In the genomic region with DNA sequence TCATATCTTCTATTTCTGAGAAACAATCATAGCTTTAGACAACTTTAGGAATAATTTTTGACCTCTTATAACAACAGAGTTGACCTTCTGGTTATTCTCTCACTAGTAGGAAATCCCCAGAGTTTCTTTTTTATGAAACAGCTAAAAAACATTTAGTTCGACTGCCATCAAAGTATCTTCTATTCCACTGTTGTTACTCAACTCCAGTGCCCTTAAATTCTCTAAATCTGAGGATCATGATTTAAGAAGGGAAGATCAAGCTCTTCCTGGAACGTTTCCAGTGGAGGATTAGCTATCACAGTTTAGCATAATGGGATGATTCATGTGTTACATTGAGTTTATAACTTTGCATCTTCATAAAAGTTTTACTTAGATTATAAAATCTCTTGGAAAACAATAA, we compare ENCODE assay signal across 1 cellular context.
TF ChIP-seq lines count a peak whose summit lies in the region.

No MANE protein-coding gene starts in this region.

TF ChIP-seq in GM23338, 12 proteins besides CTCF, POLR2A, EP300 and RAD21 (continued from another document):
- TF ChIP-seq, protein P1, sequence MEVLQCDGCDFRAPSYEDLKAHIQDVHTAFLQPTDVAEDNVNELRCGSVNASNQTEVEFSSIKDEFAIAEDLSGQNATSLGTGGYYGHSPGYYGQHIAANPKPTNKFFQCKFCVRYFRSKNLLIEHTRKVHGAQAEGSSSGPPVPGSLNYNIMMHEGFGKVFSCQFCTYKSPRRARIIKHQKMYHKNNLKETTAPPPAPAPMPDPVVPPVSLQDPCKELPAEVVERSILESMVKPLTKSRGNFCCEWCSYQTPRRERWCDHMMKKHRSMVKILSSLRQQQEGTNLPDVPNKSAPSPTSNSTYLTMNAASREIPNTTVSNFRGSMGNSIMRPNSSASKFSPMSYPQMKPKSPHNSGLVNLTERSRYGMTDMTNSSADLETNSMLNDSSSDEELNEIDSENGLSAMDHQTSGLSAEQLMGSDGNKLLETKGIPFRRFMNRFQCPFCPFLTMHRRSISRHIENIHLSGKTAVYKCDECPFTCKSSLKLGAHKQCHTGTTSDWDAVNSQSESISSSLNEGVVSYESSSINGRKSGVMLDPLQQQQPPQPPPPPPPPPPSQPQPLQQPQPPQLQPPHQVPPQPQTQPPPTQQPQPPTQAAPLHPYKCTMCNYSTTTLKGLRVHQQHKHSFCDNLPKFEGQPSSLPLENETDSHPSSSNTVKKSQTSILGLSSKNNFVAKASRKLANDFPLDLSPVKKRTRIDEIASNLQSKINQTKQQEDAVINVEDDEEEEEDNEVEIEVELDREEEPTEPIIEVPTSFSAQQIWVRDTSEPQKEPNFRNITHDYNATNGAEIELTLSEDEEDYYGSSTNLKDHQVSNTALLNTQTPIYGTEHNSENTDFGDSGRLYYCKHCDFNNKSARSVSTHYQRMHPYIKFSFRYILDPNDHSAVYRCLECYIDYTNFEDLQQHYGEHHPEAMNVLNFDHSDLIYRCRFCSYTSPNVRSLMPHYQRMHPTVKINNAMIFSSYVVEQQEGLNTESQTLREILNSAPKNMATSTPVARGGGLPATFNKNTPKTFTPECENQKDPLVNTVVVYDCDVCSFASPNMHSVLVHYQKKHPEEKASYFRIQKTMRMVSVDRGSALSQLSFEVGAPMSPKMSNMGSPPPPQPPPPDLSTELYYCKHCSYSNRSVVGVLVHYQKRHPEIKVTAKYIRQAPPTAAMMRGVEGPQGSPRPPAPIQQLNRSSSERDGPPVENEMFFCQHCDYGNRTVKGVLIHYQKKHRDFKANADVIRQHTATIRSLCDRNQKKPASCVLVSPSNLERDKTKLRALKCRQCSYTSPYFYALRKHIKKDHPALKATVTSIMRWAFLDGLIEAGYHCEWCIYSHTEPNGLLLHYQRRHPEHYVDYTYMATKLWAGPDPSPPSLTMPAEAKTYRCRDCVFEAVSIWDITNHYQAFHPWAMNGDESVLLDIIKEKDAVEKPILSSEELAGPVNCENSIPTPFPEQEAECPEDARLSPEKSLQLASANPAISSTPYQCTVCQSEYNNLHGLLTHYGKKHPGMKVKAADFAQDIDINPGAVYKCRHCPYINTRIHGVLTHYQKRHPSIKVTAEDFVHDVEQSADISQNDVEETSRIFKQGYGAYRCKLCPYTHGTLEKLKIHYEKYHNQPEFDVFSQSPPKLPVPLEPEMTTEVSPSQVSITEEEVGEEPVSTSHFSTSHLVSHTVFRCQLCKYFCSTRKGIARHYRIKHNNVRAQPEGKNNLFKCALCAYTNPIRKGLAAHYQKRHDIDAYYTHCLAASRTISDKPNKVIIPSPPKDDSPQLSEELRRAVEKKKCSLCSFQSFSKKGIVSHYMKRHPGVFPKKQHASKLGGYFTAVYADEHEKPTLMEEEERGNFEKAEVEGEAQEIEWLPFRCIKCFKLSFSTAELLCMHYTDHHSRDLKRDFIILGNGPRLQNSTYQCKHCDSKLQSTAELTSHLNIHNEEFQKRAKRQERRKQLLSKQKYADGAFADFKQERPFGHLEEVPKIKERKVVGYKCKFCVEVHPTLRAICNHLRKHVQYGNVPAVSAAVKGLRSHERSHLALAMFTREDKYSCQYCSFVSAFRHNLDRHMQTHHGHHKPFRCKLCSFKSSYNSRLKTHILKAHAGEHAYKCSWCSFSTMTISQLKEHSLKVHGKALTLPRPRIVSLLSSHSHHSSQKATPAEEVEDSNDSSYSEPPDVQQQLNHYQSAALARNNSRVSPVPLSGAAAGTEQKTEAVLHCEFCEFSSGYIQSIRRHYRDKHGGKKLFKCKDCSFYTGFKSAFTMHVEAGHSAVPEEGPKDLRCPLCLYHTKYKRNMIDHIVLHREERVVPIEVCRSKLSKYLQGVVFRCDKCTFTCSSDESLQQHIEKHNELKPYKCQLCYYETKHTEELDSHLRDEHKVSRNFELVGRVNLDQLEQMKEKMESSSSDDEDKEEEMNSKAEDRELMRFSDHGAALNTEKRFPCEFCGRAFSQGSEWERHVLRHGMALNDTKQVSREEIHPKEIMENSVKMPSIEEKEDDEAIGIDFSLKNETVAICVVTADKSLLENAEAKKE (CRISPR knock-in tag; IDR thresholded peaks at IDR 0.05): no peak
- TF ChIP-seq ZNF114 (CRISPR knock-in tag; IDR thresholded peaks at IDR 0.05): no peak
- no peak for TF ChIP-seq EZH2 (IDR thresholded peaks at IDR 0.05; ENCODE audit: low read depth, unreplicated experiment)
- TF ChIP-seq CREB1 (CRISPR knock-in tag; IDR thresholded peaks at IDR 0.05; ENCODE audit: low read depth): no peak
- no peak for TF ChIP-seq JUNB (IDR thresholded peaks at IDR 0.05; ENCODE audit: unreplicated experiment)
- TF ChIP-seq POLR2AphosphoS5 (IDR thresholded peaks at IDR 0.05; ENCODE audit: low read depth): no peak
- no peak for TF ChIP-seq EZH2phosphoT487 (IDR thresholded peaks at IDR 0.05; ENCODE audit: unreplicated experiment)
- no peak for TF ChIP-seq NANOG (IDR thresholded peaks at IDR 0.05; ENCODE audit: borderline replicate concordance)
- TF ChIP-seq, protein P2, sequence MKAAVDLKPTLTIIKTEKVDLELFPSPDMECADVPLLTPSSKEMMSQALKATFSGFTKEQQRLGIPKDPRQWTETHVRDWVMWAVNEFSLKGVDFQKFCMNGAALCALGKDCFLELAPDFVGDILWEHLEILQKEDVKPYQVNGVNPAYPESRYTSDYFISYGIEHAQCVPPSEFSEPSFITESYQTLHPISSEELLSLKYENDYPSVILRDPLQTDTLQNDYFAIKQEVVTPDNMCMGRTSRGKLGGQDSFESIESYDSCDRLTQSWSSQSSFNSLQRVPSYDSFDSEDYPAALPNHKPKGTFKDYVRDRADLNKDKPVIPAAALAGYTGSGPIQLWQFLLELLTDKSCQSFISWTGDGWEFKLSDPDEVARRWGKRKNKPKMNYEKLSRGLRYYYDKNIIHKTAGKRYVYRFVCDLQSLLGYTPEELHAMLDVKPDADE (IDR thresholded peaks at IDR 0.05): no peak
TF ChIP-seq in GM23338: peak in this region for 0.
